In the genomic region with DNA sequence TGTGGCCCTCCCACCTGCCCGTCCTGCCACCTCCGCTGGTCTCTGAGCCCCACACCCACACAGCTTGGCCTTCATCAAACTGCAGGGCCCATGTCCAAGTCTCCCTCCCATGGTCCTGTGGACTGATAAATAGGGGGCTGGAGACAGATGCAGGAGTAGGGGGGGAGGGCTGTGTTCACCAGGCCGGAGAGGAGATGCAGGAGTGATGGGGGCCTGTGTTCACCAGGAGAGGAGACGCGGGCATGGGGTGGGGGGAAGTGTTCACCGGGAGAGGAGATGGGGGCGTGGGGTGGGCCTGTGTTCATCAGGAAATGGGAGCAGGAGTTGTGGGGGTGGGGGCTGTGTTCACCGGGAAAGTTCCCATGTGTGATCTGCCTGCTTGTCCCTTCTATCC, we compare ENCODE assay signal across 20 cellular contexts. TPM values are rescaled to one million over a fixed set of nuclear protein-coding genes. Genes with fewer than 3 reads are reported as not detected.
"Had no signal": no experiment of that assay in that cellular context is flagged by ENCODE, and none has a peak within 500 bp of the region (broad histone marks: within the 10 kb centered on the region; RNA-seq: fewer than 3 reads in every experiment).

No MANE protein-coding gene starts in this region.

- H3K4me1 ChIP-seq: ascending aorta, esophagus muscularis mucosa, foreskin keratinocyte, heart left ventricle, neural progenitor cell, tibial nerve had no signal

- H3K27ac ChIP-seq: ascending aorta, cardiac muscle cell, esophagus muscularis mucosa, foreskin keratinocyte, heart left ventricle, neural progenitor cell, tibial nerve, VCaP had no signal

- H3K27me3 ChIP-seq: ascending aorta, cardiac muscle cell, foreskin keratinocyte, heart left ventricle, neural progenitor cell, tibial nerve had no signal

- H3K9me3 ChIP-seq: ascending aorta, esophagus muscularis mucosa, heart left ventricle, tibial nerve had no signal

- ATAC-seq: foreskin keratinocyte; heart left ventricle; naive thymus-derived CD4-positive, alpha-beta T cell had no signal

- H3K4me3 ChIP-seq: ascending aorta, cardiac muscle cell, esophagus muscularis mucosa, heart left ventricle, neural progenitor cell, smooth muscle cell, tibial nerve had no signal

- H3K9ac ChIP-seq: neural progenitor cell had no signal

- H3K4me2 ChIP-seq: neural progenitor cell, smooth muscle cell had no signal

- H3K36me3 ChIP-seq: ascending aorta, cardiac muscle cell, heart left ventricle, neural progenitor cell, tibial nerve had no signal

- DNase-seq: activated CD4-positive, alpha-beta T cell treated with anti-CD3 and anti-CD28 coated beads for 4 hours; activated CD4-positive, alpha-beta T cell treated with anti-CD3 and anti-CD28 coated beads, Interleukin-2, amount 50 U/mL, for 48 hours; activated CD8-positive, alpha-beta memory T cell treated with anti-CD3 and anti-CD28 coated beads, Interleukin-2, amount 50 U/mL, for 4 hours; activated gamma-delta T cell; activated T-cell treated with anti-CD3 and anti-CD28 coated beads, Interleukin-2, amount 50 U/mL, for 24 hours; foreskin keratinocyte; hypothalamus; midbrain; naive thymus-derived CD4-positive, alpha-beta T cell; stimulated activated CD4-positive, alpha-beta T cell treated with anti-CD3 and anti-CD28 coated beads, Interleukin-1b, Interleukin-23, amount 100 ng/mL, for 48 hours; stimulated activated naive CD4-positive, alpha-beta T cell; T-helper 9 cell had no signal

RNA-seq across cellular contexts. Expression of gene JAKMIP3, which starts 37.0 kb away (rescaled TPM):
- total RNA-seq: ascending aorta, smooth muscle cell had no signal
- polyA plus RNA-seq: foreskin keratinocyte had no signal
